25 cellular contexts compared by ENCODE assay signal in genomic region chr12:73352826-73353225, GRCh38.
DNase-seq lines count a peak whose midpoint lies in the region; ATAC-seq, FAIRE-seq and TF ChIP-seq lines count a peak whose summit lies in the region.
"Had no signal": no experiment of that assay in that cellular context is flagged by ENCODE, and none has a peak within 500 bp of the region (broad histone marks: within the 10 kb centered on the region; RNA-seq: fewer than 3 reads in every experiment).

No MANE protein-coding gene starts in this region.

- intact Hi-C loops in HepG2 (cut with micrococcal nuclease; ENCODE audit: unreplicated experiment) (no loop called here), lower lobe of right lung (cut with DNase I) (no loop called here), upper lobe of right lung (cut with DNase I) (no loop called here)

- CTCF ChIA-PET in HepG2 (lab: Yijun Ruan, JAX; ENCODE audit: low intra/inter-chr PET ratio, low total read pairs), result no interaction called here

- no peak overlapping the region for H3K4me2 ChIP-seq in HepG2 (ENCODE audit: low read depth, low read length)
- H3K4me2 ChIP-seq: A549; BLaER1 treated with 17β-estradiol and CSF1 and Interleukin-3, amounts not matched to agents 10 nM and 100 nM had no signal

- no peaks in the 10 kb centered on the region for H3K27me3 Mint-ChIP-seq in immature natural killer cell (ENCODE audit: low read depth in 3 of 3)
- H3K27me3 Mint-ChIP-seq: CD4-positive, alpha-beta T cell; CD8-positive, alpha-beta memory T cell had no signal

- WGBS in liver, result 35% methylated on average over 1 of the region's 1 CpG
- WGBS in HepG2 (ENCODE audit: low lambda C conversion rate), result 8% methylated on average over 1 of the region's 1 CpG

- ATAC-seq in HepG2 (no peak), lower lobe of right lung (peak; percentile 77 to 88), upper lobe of right lung (peak; percentile 75)
- ATAC-seq: A549, GM12878 had no signal

- POLR2A ChIA-PET in HepG2 (lab: Yijun Ruan, JAX), result no interaction called here

- no peaks in the 10 kb centered on the region for H3K4me1 Mint-ChIP-seq in immature natural killer cell
- H3K4me1 Mint-ChIP-seq: CD14-positive monocyte; CD8-positive, alpha-beta memory T cell had no signal

- peaks cover 0 to 11% (median 7%) of the 10 kb centered on the region in 4 donors for H3K4me1 ChIP-seq in liver (ENCODE audit: control insufficient read depth in 4 of 4, insufficient read depth in 4 of 4, low read length in 3 of 4)
- no peaks in the 10 kb centered on the region for H3K4me1 ChIP-seq in HepG2 (ENCODE audit: insufficient read depth, low read length)
- H3K4me1 ChIP-seq in lower lobe of right lung, result no peaks in the 10 kb centered on the region
- H3K4me1 ChIP-seq in upper lobe of right lung, result no peaks in the 10 kb centered on the region
- H3K4me1 ChIP-seq: A549; BE2C; BLaER1 treated with 17β-estradiol and CSF1 and Interleukin-3, amounts not matched to agents 10 nM and 100 nM; HAP-1 had no signal

- TF ChIP-seq RAD21 in liver (IDR thresholded peaks at IDR 0.05), result peak; percentile 15 to 36
- no peak for TF ChIP-seq RAD21 in HepG2 (CRISPR knock-in tag; IDR thresholded peaks at IDR 0.05)

- no peak overlapping the region for H3K4me3 Mint-ChIP-seq in immature natural killer cell
- H3K4me3 Mint-ChIP-seq: CD14-positive monocyte; CD4-positive, alpha-beta T cell; CD8-positive, alpha-beta memory T cell; HFFc6 had no signal

- H3K4me3 ChIP-seq in liver (ENCODE audit: low read depth in 1 of 3, low read length in 3 of 3) (no peak overlapping the region), HepG2 (replicated peaks in 1 of 3; ENCODE audit: insufficient read depth in 1 of 3, low read depth in 2 of 3, low read length in 3 of 3) (no peak overlapping the region), lower lobe of right lung (no peak overlapping the region), upper lobe of right lung (no peak overlapping the region)
- H3K4me3 ChIP-seq: A549; BLaER1 treated with 17β-estradiol and CSF1 and Interleukin-3, amounts not matched to agents 10 nM and 100 nM; GM12878; HAP-1 had no signal

- H3K9ac ChIP-seq in liver (ENCODE audit: low read depth in 1 of 2, low read length in 2 of 2) (no peak overlapping the region), HepG2 (ENCODE audit: insufficient read depth, low read depth, low read length) (no peak overlapping the region)
- H3K9ac ChIP-seq: BLaER1 treated with 17β-estradiol and CSF1 and Interleukin-3, amounts not matched to agents 10 nM and 100 nM had no signal

- no peak for FAIRE-seq in HepG2 (lab: Jason Lieb, UNC)
- FAIRE-seq: A549, D721Med, GM12878, H54 had no signal

- H3K9me3 ChIP-seq in liver (ENCODE audit: control insufficient read depth in 4 of 4, low read length in 3 of 4) (peaks cover 0 to 2% (median 0%) of the 10 kb centered on the region in 4 donors), HepG2 (ENCODE audit: low read length) (peaks cover 44% of the 10 kb centered on the region), lower lobe of right lung (no peaks in the 10 kb centered on the region), upper lobe of right lung (no peaks in the 10 kb centered on the region)
- H3K9me3 ChIP-seq: BE2C; BLaER1 treated with 17β-estradiol and CSF1 and Interleukin-3, amounts not matched to agents 10 nM and 100 nM; HAP-1 had no signal

- DNase-seq in HepG2 (ENCODE audit: low spot score) (no peak), lower lobe of right lung (no peak), upper lobe of right lung (no peak), immature natural killer cell (no peak), NCI-H1694 (lab: John Stamatoyannopoulos, UW) (no peak)
- DNase-seq: 8988T; ACHN; AML-193; BE2C; CD4-positive, alpha-beta T cell; CD8-positive, alpha-beta memory T cell; DMS 273 treated with DMSO at 0.1 percent for 48 hours; DMS79; EL; GDM1; GOT3; HFFc6 had no signal

- H3K36me3 Mint-ChIP-seq in immature natural killer cell, result no peaks in the 10 kb centered on the region
- H3K36me3 Mint-ChIP-seq: CD14-positive monocyte; CD8-positive, alpha-beta memory T cell had no signal

- TF ChIP-seq EP300 in HepG2 (IDR thresholded peaks at IDR 0.05; ENCODE audit: low read depth in 2 of 2, low read length in 2 of 2) (no peak), HepG2 (CRISPR knock-in tag; IDR thresholded peaks at IDR 0.05; ENCODE audit: borderline replicate concordance) (no peak)

- no peaks in the 10 kb centered on the region for H3K36me3 ChIP-seq in liver (ENCODE audit: control insufficient read depth in 4 of 4, insufficient read depth in 3 of 4, low read depth in 1 of 4, low read length in 3 of 4)
- no peaks in the 10 kb centered on the region for H3K36me3 ChIP-seq in HepG2 (replicated peaks in 1 of 2; ENCODE audit: control insufficient read depth in 1 of 2, insufficient read depth in 2 of 2, low read length in 2 of 2)
- H3K36me3 ChIP-seq in lower lobe of right lung, result no peaks in the 10 kb centered on the region
- no peaks in the 10 kb centered on the region for H3K36me3 ChIP-seq in upper lobe of right lung
- H3K36me3 ChIP-seq: BE2C; BLaER1 treated with 17β-estradiol and CSF1 and Interleukin-3, amounts not matched to agents 10 nM and 100 nM; HAP-1 had no signal

- H3K27ac Mint-ChIP-seq in immature natural killer cell, result no peak overlapping the region
- H3K27ac Mint-ChIP-seq: CD14-positive monocyte; CD4-positive, alpha-beta T cell; CD8-positive, alpha-beta memory T cell; HFFc6 had no signal

- H3K9me3 Mint-ChIP-seq in immature natural killer cell, result peaks cover 2 to 35% (median 15%) of the 10 kb centered on the region in 6 donors

- BruUV-seq in HepG2 (replicated peaks; lab: Mats Ljungman, UMichigan), result no TSS peak

- H2AFZ ChIP-seq in HepG2 (ENCODE audit: low read length), result no peak overlapping the region

- H4K20me1 ChIP-seq in HepG2 (ENCODE audit: insufficient read depth, low read length), result no peaks in the 10 kb centered on the region
- H4K20me1 ChIP-seq: BLaER1 treated with 17β-estradiol and CSF1 and Interleukin-3, amounts not matched to agents 10 nM and 100 nM had no signal

- H3K27me3 ChIP-seq in liver (ENCODE audit: control insufficient read depth in 4 of 4, insufficient read depth in 4 of 4, low read length in 3 of 4), result no peaks in the 10 kb centered on the region
- no peaks in the 10 kb centered on the region for H3K27me3 ChIP-seq in HepG2 (ENCODE audit: control insufficient read depth in 1 of 2, insufficient read depth in 2 of 2, low read length in 2 of 2)
- no peaks in the 10 kb centered on the region for H3K27me3 ChIP-seq in lower lobe of right lung (ENCODE audit: low read depth)
- H3K27me3 ChIP-seq in upper lobe of right lung, result no peaks in the 10 kb centered on the region
- H3K27me3 ChIP-seq: BE2C; BLaER1 treated with 17β-estradiol and CSF1 and Interleukin-3, amounts not matched to agents 10 nM and 100 nM had no signal

- no peaks in the 10 kb centered on the region for H3K79me2 ChIP-seq in HepG2 (ENCODE audit: insufficient read depth, low read length)

- TF ChIP-seq CTCF in liver (IDR thresholded peaks at IDR 0.05; ENCODE audit: low read depth, low read length, missing input control) (no peak), HepG2 (CRISPR knock-in tag; IDR thresholded peaks at IDR 0.05) (no peak), lower lobe of right lung (IDR thresholded peaks at IDR 0.05) (no peak), upper lobe of right lung (IDR thresholded peaks at IDR 0.05) (no peak)

- H3K27ac ChIP-seq in liver (ENCODE audit: low read depth in 1 of 2, low read length in 2 of 2) (no peak overlapping the region), HepG2 (ENCODE audit: extremely low read length, insufficient read depth, low read length) (no peak overlapping the region), lower lobe of right lung (no peak overlapping the region), upper lobe of right lung (no peak overlapping the region)
- H3K27ac ChIP-seq: A549; BLaER1 treated with 17β-estradiol and CSF1 and Interleukin-3, amounts not matched to agents 10 nM and 100 nM had no signal

- TF ChIP-seq POLR2A in HepG2 (IDR thresholded peaks at IDR 0.05; ENCODE audit: insufficient read depth in 1 of 2, low read depth in 2 of 2, low read length in 2 of 2), result no peak

- in situ Hi-C loops in HepG2 (cut with HindIII; ENCODE audit: extremely low pct_ligation_motif_present, low pct_unique_long_range_greater_than_20kb), result no loop called here

TF ChIP-seq in liver, 16 proteins besides CTCF, POLR2A, EP300 and RAD21 (continues in another document):
- TF ChIP-seq, protein P1, sequence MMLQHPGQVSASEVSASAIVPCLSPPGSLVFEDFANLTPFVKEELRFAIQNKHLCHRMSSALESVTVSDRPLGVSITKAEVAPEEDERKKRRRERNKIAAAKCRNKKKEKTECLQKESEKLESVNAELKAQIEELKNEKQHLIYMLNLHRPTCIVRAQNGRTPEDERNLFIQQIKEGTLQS (IDR thresholded peaks at IDR 0.05), result no peak
- TF ChIP-seq SP1 (IDR thresholded peaks at IDR 0.05) (no peak), FOXA2 (IDR thresholded peaks at IDR 0.05) (peak; percentile 42), EGR1 (IDR thresholded peaks at IDR 0.05; ENCODE audit: low read depth in 2 of 2) (no peak), YY1 (IDR thresholded peaks at IDR 0.05) (peak; percentile 36), JUND (IDR thresholded peaks at IDR 0.05) (peak in 1 of 2 donors; percentile 28), FOXA1 (IDR thresholded peaks at IDR 0.05) (no peak), RXRA (IDR thresholded peaks at IDR 0.05) (peak in 1 of 2 donors; percentile 48), TAF1 (conservative IDR thresholded peaks at IDR 0.05) (no peak)

TF ChIP-seq in HepG2, 621 proteins besides CTCF, POLR2A, EP300 and RAD21:
- TF ChIP-seq THAP11 (CRISPR knock-in tag; IDR thresholded peaks at IDR 0.05), result no peak
- no peak for TF ChIP-seq HOXA9 (CRISPR knock-in tag; IDR thresholded peaks at IDR 0.05; ENCODE audit: borderline replicate concordance)
TF ChIP-seq in HepG2: peak in this region for 0.
